In genomic region chr10:124525751-124526600, GRCh38 we compare ENCODE assay signal across 20 cellular contexts.
DNase-seq lines count a peak whose midpoint lies in the region; ATAC-seq and TF ChIP-seq lines count a peak whose summit lies in the region.
"Had no signal": no experiment of that assay in that cellular context is flagged by ENCODE, and none has a peak within 500 bp of the region (broad histone marks: within the 10 kb centered on the region; RNA-seq: fewer than 3 reads in every experiment).

No MANE protein-coding gene starts in this region.

- no peak for TF ChIP-seq EP300 in stomach (IDR thresholded peaks at IDR 0.05)

- H3K18ac ChIP-seq in mesenchymal stem cell (ENCODE audit: low read depth in 1 of 2, low read length in 2 of 2) = peak overlapping the region; percentile 11 to 44

- no peak overlapping the region for H2AFZ ChIP-seq in mesenchymal stem cell (ENCODE audit: low read depth, low read length)
- H2AFZ ChIP-seq: neural progenitor cell had no signal

- H3K4ac ChIP-seq in mesenchymal stem cell (ENCODE audit: low read depth in 1 of 2, low read length in 2 of 2) = peak overlapping the region in 1 of 2 experiments; percentile 64

- no peak overlapping the region for H2AK5ac ChIP-seq in mesenchymal stem cell (ENCODE audit: low read length, severe bottlenecking)

- H4K8ac ChIP-seq in mesenchymal stem cell (ENCODE audit: low read length) = peak overlapping the region; percentile 64

- WGBS in mesenchymal stem cell = 90% methylated on average over 20 of the region's 20 CpGs
- WGBS in stomach, 5 donors = 91 to 95% (median 93%) methylated on average over 17 to 20 of the region's 20 CpGs

- H2BK12ac ChIP-seq in mesenchymal stem cell (ENCODE audit: low read length in 2 of 2) = peak overlapping the region; percentile 23 to 46

- H3K14ac ChIP-seq in mesenchymal stem cell (ENCODE audit: low read length in 2 of 2) = peak overlapping the region in 1 of 2 experiments; percentile 19

- H3K23ac ChIP-seq in mesenchymal stem cell (ENCODE audit: low read length in 2 of 2) = no peak overlapping the region

- DNase-seq in CD14-positive monocyte (ENCODE audit: low spot score) (peak; percentile 30), chondrocyte (ENCODE audit: low spot score) (peak; percentile 67), mesenchymal stem cell (no peak), stomach (no peak)
- DNase-seq: activated CD4-positive, alpha-beta T cell treated with anti-CD3 and anti-CD28 coated beads, Interleukin-2, amount 50 U/mL, for 1 hour; activated CD8-positive, alpha-beta memory T cell treated with anti-CD3 and anti-CD28 coated beads, Interleukin-2, amount 10 ng/mL, durations not matched to agents 7 days and 5 days; activated naive CD4-positive, alpha-beta T cell treated with Interleukin-2 at 50 U/mL for 16 hours; activated T-cell treated with anti-CD3 and anti-CD28 coated beads, Interleukin-2, amount 50 U/mL, for 72 hours; IMR-90; NCI-H1105; NCI-H2029; NCI-H2227 treated with DMSO at 0.1 percent for 48 hours; NCI-H774 had no signal

- no peak overlapping the region for H3K4me3 ChIP-seq in mesenchymal stem cell (ENCODE audit: insufficient read depth in 1 of 2, low read depth in 1 of 2, low read length in 2 of 2)
- no peak overlapping the region for H3K4me3 ChIP-seq in stomach
- H3K4me3 ChIP-seq: coronary artery, neural progenitor cell had no signal

- no peak for ATAC-seq in GM18502 (IDR thresholded peaks at IDR 0.05; ENCODE audit: poor library complexity, unreplicated experiment)
- ATAC-seq in HG02571 (IDR thresholded peaks at IDR 0.05; ENCODE audit: unreplicated experiment) = no peak
- ATAC-seq in GM21447 (IDR thresholded peaks at IDR 0.05; ENCODE audit: unreplicated experiment) = no peak
- ATAC-seq: activated CD8-positive, alpha-beta memory T cell treated with anti-CD3 and anti-CD28 coated beads, Interleukin-2, amount 10 ng/mL, durations not matched to agents 7 days and 5 days; activated T-cell treated with anti-CD3 and anti-CD28 coated beads, Interleukin-2, amount 50 U/mL, for 72 hours had no signal

- no peak for TF ChIP-seq CTCF in CD14-positive monocyte (IDR thresholded peaks at IDR 0.05)
- no peak for TF ChIP-seq CTCF in chondrocyte (IDR thresholded peaks at IDR 0.05)
- TF ChIP-seq CTCF in stomach (IDR thresholded peaks at IDR 0.05) = no peak

- no peaks in the 10 kb centered on the region for H3K79me1 ChIP-seq in mesenchymal stem cell (replicated peaks; ENCODE audit: low read length, poor library complexity, severe bottlenecking)

- H3K27me3 ChIP-seq in mesenchymal stem cell (ENCODE audit: control insufficient read depth in 1 of 2, insufficient read depth in 1 of 2, low read length in 2 of 2) (no peaks in the 10 kb centered on the region), stomach (no peaks in the 10 kb centered on the region)
- H3K27me3 ChIP-seq: neural progenitor cell had no signal

- H4K91ac ChIP-seq in mesenchymal stem cell (ENCODE audit: low read length) = peak overlapping the region; percentile 36

- H3K27me3 Mint-ChIP-seq in CD14-positive monocyte (ENCODE audit: low read depth in 3 of 3) (peaks cover 0 to 2% (median under 1%) of the 10 kb centered on the region in 3 donors), chondrocyte (ENCODE audit: low read depth) (no peaks in the 10 kb centered on the region)
- H3K27me3 Mint-ChIP-seq: activated CD8-positive, alpha-beta memory T cell treated with anti-CD3 and anti-CD28 coated beads, Interleukin-2, amount 10 ng/mL, durations not matched to agents 7 days and 5 days; stimulated activated naive CD8-positive, alpha-beta T cell treated with anti-CD3 and anti-CD28 coated beads, Interleukin-15, Interleukin-2, amounts not matched to agents 100 ng/mL and 50 ng/mL, for 24 hours had no signal

- H3K4me3 Mint-ChIP-seq in CD14-positive monocyte (no peak overlapping the region), chondrocyte (ENCODE audit: unreplicated experiment) (no peak overlapping the region)
- H3K4me3 Mint-ChIP-seq: activated CD8-positive, alpha-beta memory T cell treated with anti-CD3 and anti-CD28 coated beads, Interleukin-2, amount 10 ng/mL, durations not matched to agents 7 days and 5 days; activated T-cell treated with anti-CD3 and anti-CD28 coated beads, Interleukin-2, amount 50 U/mL, for 72 hours; neural progenitor cell; stimulated activated naive CD8-positive, alpha-beta T cell treated with anti-CD3 and anti-CD28 coated beads, Interleukin-15, Interleukin-2, amounts not matched to agents 100 ng/mL and 50 ng/mL, for 24 hours; type B pancreatic cell had no signal

- peaks cover 0 to 4% of the 10 kb centered on the region in 2 experiments for H3K36me3 ChIP-seq in mesenchymal stem cell (ENCODE audit: control insufficient read depth in 1 of 2, insufficient read depth in 2 of 2, low read depth in 1 of 2, low read length in 2 of 2)
- no peaks in the 10 kb centered on the region for H3K36me3 ChIP-seq in stomach
- H3K36me3 ChIP-seq: neural progenitor cell had no signal

- H3K36me3 Mint-ChIP-seq in CD14-positive monocyte (peaks cover 0 to 6% of the 10 kb centered on the region in 2 donors), chondrocyte (ENCODE audit: low read depth) (no peaks in the 10 kb centered on the region)
- H3K36me3 Mint-ChIP-seq: activated CD8-positive, alpha-beta memory T cell treated with anti-CD3 and anti-CD28 coated beads, Interleukin-2, amount 10 ng/mL, durations not matched to agents 7 days and 5 days; neural progenitor cell; type B pancreatic cell had no signal

- peaks cover 37% of the 10 kb centered on the region for H3K4me1 Mint-ChIP-seq in CD14-positive monocyte
- peaks cover 18% of the 10 kb centered on the region for H3K4me1 Mint-ChIP-seq in chondrocyte (ENCODE audit: low read depth)

- H3K4me2 ChIP-seq in mesenchymal stem cell (ENCODE audit: low read length, poor library complexity, severe bottlenecking) = no peak overlapping the region
- H3K4me2 ChIP-seq: neural progenitor cell had no signal

- peak overlapping the region; percentile 36 for H2BK120ac ChIP-seq in mesenchymal stem cell (ENCODE audit: low read depth, low read length)

- peak overlapping the region in 2 of 7 donors; percentile 13 to 45 for H3K27ac Mint-ChIP-seq in CD14-positive monocyte
- H3K27ac Mint-ChIP-seq in chondrocyte (ENCODE audit: unreplicated experiment) = no peak overlapping the region
- H3K27ac Mint-ChIP-seq: activated CD8-positive, alpha-beta memory T cell treated with anti-CD3 and anti-CD28 coated beads, Interleukin-2, amount 10 ng/mL, durations not matched to agents 7 days and 5 days; activated T-cell treated with anti-CD3 and anti-CD28 coated beads, Interleukin-2, amount 50 U/mL, for 72 hours; neural progenitor cell; stimulated activated naive CD8-positive, alpha-beta T cell treated with anti-CD3 and anti-CD28 coated beads, Interleukin-15, Interleukin-2, amounts not matched to agents 100 ng/mL and 50 ng/mL, for 24 hours; type B pancreatic cell had no signal

- no peak overlapping the region for H3K9ac ChIP-seq in mesenchymal stem cell (ENCODE audit: low read length)
- H3K9ac ChIP-seq: neural progenitor cell had no signal

- H3K9me3 Mint-ChIP-seq in CD14-positive monocyte = peaks cover 0 to 2% (median 0%) of the 10 kb centered on the region in 7 donors
- H3K9me3 Mint-ChIP-seq in chondrocyte (ENCODE audit: low read depth) = no peaks in the 10 kb centered on the region
- H3K9me3 Mint-ChIP-seq: activated T-cell treated with anti-CD3 and anti-CD28 coated beads, Interleukin-2, amount 50 U/mL, for 72 hours; neural progenitor cell; stimulated activated naive CD8-positive, alpha-beta T cell treated with anti-CD3 and anti-CD28 coated beads, Interleukin-15, Interleukin-2, amounts not matched to agents 100 ng/mL and 50 ng/mL, for 24 hours; type B pancreatic cell had no signal

- intact Hi-C loops in CD14-positive monocyte (cut with micrococcal nuclease) = no loop called here
- intact Hi-C loops in stomach (cut with DNase I; ENCODE audit: low total_unique reads) = no loop called here

- H3K4me1 ChIP-seq in mesenchymal stem cell (ENCODE audit: control insufficient read depth, insufficient read depth, low read depth, low read length) = peaks cover 18% of the 10 kb centered on the region
- H3K4me1 ChIP-seq in stomach = peaks cover 17 to 43% (median 35%) of the 10 kb centered on the region in 4 donors

- H3K27ac ChIP-seq in mesenchymal stem cell (ENCODE audit: low read length, poor library complexity, severe bottlenecking) (no peak overlapping the region), stomach (peak overlapping the region in 3 of 5 donors; percentile 36 to 82 (median 57))
- H3K27ac ChIP-seq: coronary artery, neural progenitor cell had no signal

- TF ChIP-seq POLR2A in stomach (IDR thresholded peaks at IDR 0.05) = no peak

- H2BK5ac ChIP-seq in mesenchymal stem cell (ENCODE audit: low read depth, low read length, poor library complexity, severe bottlenecking) = no peak overlapping the region

- peak overlapping the region; percentile 60 for H2BK15ac ChIP-seq in mesenchymal stem cell (ENCODE audit: low read depth, poor library complexity, severe bottlenecking)

- H3K9me3 ChIP-seq in mesenchymal stem cell (ENCODE audit: control insufficient read depth, low read length) (no peaks in the 10 kb centered on the region), stomach (no peaks in the 10 kb centered on the region)

Comparison
In these comparisons a context has a peak if more than half of its experiments do, and no peak if none do; other contexts are left out.
1. DNase-seq: peak in CD14-positive monocyte (single experiment) and chondrocyte (single experiment); none in mesenchymal stem cell (single experiment) and stomach (single experiment).